ENCODE assay signal across 15 cellular contexts in the genomic region with DNA sequence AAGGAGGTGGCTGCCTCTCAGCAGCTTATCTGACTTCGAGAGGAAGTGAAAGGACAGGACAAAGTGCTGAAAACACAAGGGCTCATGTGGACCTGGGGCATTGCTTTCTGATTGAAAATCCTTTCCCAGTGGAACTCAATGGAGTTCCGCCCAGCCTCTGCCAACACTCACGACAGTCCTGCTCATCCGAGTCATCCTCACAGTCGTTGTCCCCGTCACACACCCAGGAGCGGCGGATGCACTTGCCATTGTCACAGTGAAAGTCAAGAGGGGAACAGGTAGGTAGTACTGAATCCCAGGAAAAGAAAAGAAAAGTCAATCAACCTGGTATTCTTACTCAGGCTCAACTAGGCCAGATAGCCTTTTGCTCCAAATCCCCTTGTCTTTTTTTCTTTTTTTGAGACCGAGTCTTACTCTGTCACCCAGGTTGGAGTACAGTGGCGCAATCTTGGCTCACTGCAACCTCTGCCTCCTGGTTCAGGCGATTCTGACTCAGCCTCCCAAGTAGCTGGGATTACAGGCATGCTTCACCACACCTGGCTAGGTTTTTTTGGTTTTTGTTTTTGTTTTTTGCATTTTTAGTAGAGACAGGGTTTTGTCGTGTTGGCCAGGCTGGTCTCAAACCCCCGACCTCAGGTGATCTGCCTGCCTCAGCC. TPM values are rescaled to one million over a fixed set of nuclear protein-coding genes. Genes with fewer than 3 reads are reported as not detected.
"Had no signal": no experiment of that assay in that cellular context is flagged by ENCODE, and none has a peak within 500 bp of the region (broad histone marks: within the 10 kb centered on the region; RNA-seq: fewer than 3 reads in every experiment).

No MANE protein-coding gene starts in this region.

- H3K27me3 ChIP-seq: brain microvascular endothelial cell, hepatocyte, sigmoid colon, spleen had no signal

- H3K9me3 ChIP-seq: left ventricle myocardium inferior, sigmoid colon, spleen, thoracic aorta had no signal

- DNase-seq: activated naive CD8-positive, alpha-beta T cell treated with anti-CD3 and anti-CD28 coated beads for 36 hours; brain microvascular endothelial cell; effector memory CD8-positive, alpha-beta T cell; erythroblast; left ventricle myocardium inferior; mesenchymal stem cell; natural killer cell; occipital lobe; sigmoid colon; spleen; stimulated activated CD4-positive, alpha-beta T cell treated with anti-CD3 and anti-CD28 coated beads, Interleukin-1b, Interleukin-23, amount 100 ng/mL, for 48 hours had no signal

- ATAC-seq: activated CD4-positive, CD25-positive, alpha-beta regulatory T cell treated with anti-CD3 and anti-CD28 coated beads, Interleukin-2, amount 50 U/mL, for 24 hours; effector memory CD8-positive, alpha-beta T cell; natural killer cell had no signal

- H3K79me2 ChIP-seq: hepatocyte had no signal

- H2AFZ ChIP-seq: hepatocyte had no signal

- FAIRE-seq: keratinocyte had no signal

- H3K4me3 ChIP-seq: hepatocyte, left ventricle myocardium inferior, sigmoid colon, spleen, thoracic aorta had no signal

- H3K27ac ChIP-seq: brain microvascular endothelial cell, hepatocyte, left ventricle myocardium inferior, sigmoid colon, spleen, thoracic aorta had no signal

- H3K4me2 ChIP-seq: hepatocyte had no signal

- H3K36me3 ChIP-seq: spleen, thoracic aorta had no signal

RNA-seq across cellular contexts. Expression of a gene that starts 18.1 kb away (rescaled TPM):
- total RNA-seq: natural killer cell had no signal
